In the genomic region with DNA sequence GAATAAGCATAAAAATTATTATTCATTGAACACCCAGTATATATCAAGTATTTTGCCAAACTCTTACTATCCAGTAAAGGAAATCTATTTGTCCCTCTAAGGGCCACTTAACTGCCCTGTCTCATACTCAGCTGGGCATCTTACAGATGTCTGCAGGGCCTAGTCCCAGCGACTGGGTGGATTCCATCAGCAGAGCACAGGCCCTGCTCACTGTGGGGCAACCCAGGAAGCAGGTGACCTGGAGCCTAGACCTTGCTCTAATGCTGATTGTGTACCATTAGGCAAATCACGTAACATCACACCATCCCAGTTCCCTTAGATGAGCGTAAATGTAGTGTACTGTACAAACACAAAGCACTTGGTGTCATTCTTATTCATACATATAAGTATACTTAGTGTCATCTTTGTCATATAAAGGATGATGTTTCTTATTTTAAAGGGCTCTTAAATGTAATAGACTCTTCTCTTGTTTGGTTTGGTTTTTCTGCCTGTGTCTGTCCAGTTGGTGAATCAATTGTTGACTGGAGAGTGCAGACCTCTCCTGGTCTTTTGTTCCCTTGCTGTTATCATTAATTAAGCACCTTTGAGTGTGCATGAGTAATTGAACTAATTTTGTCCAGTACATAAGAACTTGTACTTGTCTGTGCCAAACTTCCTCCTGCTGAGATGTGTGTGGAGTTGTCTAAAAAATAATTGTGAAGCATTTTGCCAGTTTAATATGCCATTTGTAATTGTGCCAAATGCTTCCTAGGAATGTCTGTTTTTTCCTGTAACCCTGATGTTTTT, we compare ENCODE assay signal across 20 cellular contexts. TPM values are rescaled to one million over a fixed set of nuclear protein-coding genes. Genes with fewer than 3 reads are reported as not detected.
DNase-seq lines count a peak whose midpoint lies in the region; ATAC-seq lines count a peak whose summit lies in the region.
"Had no signal": no experiment of that assay in that cellular context is flagged by ENCODE, and none has a peak within 500 bp of the region (broad histone marks: within the 10 kb centered on the region; RNA-seq: fewer than 3 reads in every experiment).

No MANE protein-coding gene starts in this region.

- no peak overlapping the region for H3K27ac ChIP-seq in SJCRH30
- H3K27ac ChIP-seq: cardiac muscle cell, ovary, tibial artery, WERI-Rb-1 had no signal

- no peak overlapping the region for H3K4me3 ChIP-seq in SJCRH30
- H3K4me3 ChIP-seq: cardiac muscle cell, ovary, tibial artery had no signal

- H3K36me3 ChIP-seq in SJCRH30 = no peaks in the 10 kb centered on the region
- H3K36me3 ChIP-seq: cardiac muscle cell, ovary, tibial artery had no signal

- no peaks in the 10 kb centered on the region for H3K27me3 ChIP-seq in SJCRH30
- H3K27me3 ChIP-seq: cardiac muscle cell, ovary had no signal

- ATAC-seq in GM18498 (IDR thresholded peaks at IDR 0.05; ENCODE audit: unreplicated experiment) = no peak

- no peaks in the 10 kb centered on the region for H3K9me3 ChIP-seq in SJCRH30 (replicated peaks)
- H3K9me3 ChIP-seq: ovary, tibial artery had no signal

- peak; percentile 8 for DNase-seq in activated CD8-positive, alpha-beta memory T cell treated with anti-CD3 and anti-CD28 coated beads, Interleukin-2, amount 50 U/mL, for 4 hours
- no peak for DNase-seq in activated CD8-positive, alpha-beta memory T cell treated with anti-CD3 and anti-CD28 coated beads, Interleukin-2, amount 50 U/mL, for 48 hours
- DNase-seq in DMS79 (lab: John Stamatoyannopoulos, UW) (peak; percentile 75), NCI-H2196 (lab: John Stamatoyannopoulos, UW; ENCODE audit: unreplicated experiment) (peak; percentile 53), islet precursor cell (peak; percentile 38), SJCRH30 (no peak), ecto neural progenitor cell (ENCODE audit: low spot score) (no peak)
- DNase-seq: activated effector memory CD4-positive, alpha-beta T cell treated with Interleukin-2 at 50 U/mL for 16 hours; dermis blood vessel endothelial cell; GOT3; KG1; naive B cell; NCI-H446; ovary; stimulated activated CD4-positive, alpha-beta T cell treated with anti-CD3 and anti-CD28 coated beads, Interleukin-1b, Interleukin-23, amount 100 ng/mL, for 48 hours; stimulated activated naive CD4-positive, alpha-beta T cell treated with Interleukin-2 at 50 U/mL for 16 hours; tibial artery; WERI-Rb-1 had no signal

- no peaks in the 10 kb centered on the region for H3K4me1 ChIP-seq in SJCRH30
- H3K4me1 ChIP-seq: tibial artery had no signal

RNA-seq across cellular contexts. Expression of gene RAB35, which starts 49.3 kb away (rescaled TPM):
- 25.4 and 27.6 TPM in 2 replicates for total RNA-seq in SJCRH30 (2014; rRNA removed; shearing (Covaris generic))

Comparison
In these comparisons a context has a peak if more than half of its experiments do, and no peak if none do; other contexts are left out.
1. DNase-seq: peak in activated CD8-positive, alpha-beta memory T cell treated with anti-CD3 and anti-CD28 coated beads, Interleukin-2, amount 50 U/mL, for 4 hours (single experiment), DMS79 (single experiment), NCI-H2196 (single experiment) and islet precursor cell (single experiment); none in activated CD8-positive, alpha-beta memory T cell treated with anti-CD3 and anti-CD28 coated beads, Interleukin-2, amount 50 U/mL, for 48 hours (single experiment), SJCRH30 (0 of 2) and ecto neural progenitor cell (single experiment).